Comparison of ENCODE assay signal across 15 cellular contexts in the genomic region with DNA sequence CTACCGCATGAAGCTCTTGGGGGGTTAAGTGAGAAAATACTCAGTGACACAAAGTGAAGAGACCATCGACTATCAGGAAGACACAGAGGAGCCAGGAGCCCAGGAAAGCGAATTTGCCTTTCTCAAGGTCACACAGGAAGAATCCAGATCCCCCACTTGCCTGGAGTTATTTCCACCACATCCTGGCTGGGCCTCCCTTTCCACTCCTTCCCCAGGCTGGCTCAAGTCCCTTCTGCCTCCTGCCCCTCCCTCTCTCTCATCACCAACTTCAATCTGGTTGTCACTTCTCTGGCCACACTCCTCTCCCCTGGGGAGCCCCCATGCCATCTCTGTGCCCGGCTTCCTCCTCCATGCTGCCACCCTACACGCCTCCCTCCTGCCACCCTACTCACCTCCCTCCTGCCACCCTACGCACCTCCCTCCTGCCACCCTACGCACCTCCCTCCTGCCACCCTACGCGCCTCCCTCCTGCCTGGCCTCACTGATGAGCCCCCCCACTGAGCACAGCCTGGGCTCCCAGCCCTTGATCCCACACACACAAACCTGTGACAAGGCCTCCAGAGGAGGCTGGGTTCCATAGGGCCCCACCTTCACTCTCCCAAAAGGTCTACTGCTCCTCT. TPM values are rescaled to one million over a fixed set of nuclear protein-coding genes. Genes with fewer than 3 reads are reported as not detected.
A peak's percentile ranks its signal among the peaks of the same experiment; 100 is the strongest.
DNase-seq lines count a peak whose midpoint lies in the region; ATAC-seq and TF ChIP-seq lines count a peak whose summit lies in the region.
"Had no signal": no experiment of that assay in that cellular context is flagged by ENCODE, and none has a peak within 500 bp of the region (broad histone marks: within the 10 kb centered on the region; RNA-seq: fewer than 3 reads in every experiment).

No MANE protein-coding gene starts in this region.

- H3K9me2 ChIP-seq in OCI-LY7 (ENCODE audit: insufficient read depth, low read length) = no peaks in the 10 kb centered on the region

- TF ChIP-seq POLR2A in gastrocnemius medialis (IDR thresholded peaks at IDR 0.05) = no peak

- H4K20me1 ChIP-seq in OCI-LY7 (ENCODE audit: insufficient read depth, low read length) = no peaks in the 10 kb centered on the region

- H3K4me1 ChIP-seq in OCI-LY7 (ENCODE audit: insufficient read depth, low read length, poor library complexity, severe bottlenecking) (peaks cover 20% of the 10 kb centered on the region), gastrocnemius medialis (peaks cover 10 to 20% of the 10 kb centered on the region in 2 donors)

- H3K4me3 ChIP-seq in OCI-LY7 (ENCODE audit: low read depth, low read length, poor library complexity, severe bottlenecking) (no peak overlapping the region), epithelial cell of proximal tubule (ENCODE audit: low read depth, low read length) (peak overlapping the region; percentile 18), gastrocnemius medialis (no peak overlapping the region)
- H3K4me3 ChIP-seq: ovary, SJSA1 had no signal

- intact Hi-C loops in OCI-LY7 (cut with micrococcal nuclease; ENCODE audit: unreplicated experiment) = no loop called here
- intact Hi-C loops in gastrocnemius medialis (cut with DNase I; ENCODE audit: low total_unique reads) = loop anchor here (2.0 kb wide), 1 partner anchor 44 kb away; no protein-coding TSS in a partner anchor

- H3K79me2 ChIP-seq in OCI-LY7 (ENCODE audit: insufficient read depth, low read depth, low read length) = no peaks in the 10 kb centered on the region

- BruUV-seq in OCI-LY7 (replicated peaks; lab: Mats Ljungman, UMichigan) = no TSS peak

- peak overlapping the region; percentile 74; the same call in 1 of the 2 replicates for H2AFZ ChIP-seq in OCI-LY7 (ENCODE audit: low read length)

- TF ChIP-seq CTCF in OCI-LY7 (conservative IDR thresholded peaks at IDR 0.05; ENCODE audit: low read length) = no peak
- no peak for TF ChIP-seq CTCF in epithelial cell of proximal tubule (conservative IDR thresholded peaks at IDR 0.05; ENCODE audit: low read depth, low read length)
- TF ChIP-seq CTCF in gastrocnemius medialis (IDR thresholded peaks at IDR 0.05 in 4 of 5, conservative IDR thresholded peaks at IDR 0.05 in 1 of 5) = no peak

- DNase-seq in EH (ENCODE audit: low read depth) (peak; percentile 40), OCI-LY7 (ENCODE audit: low spot score) (no peak), epithelial cell of proximal tubule (ENCODE audit: low read depth) (no peak), gastrocnemius medialis (no peak), Kasumi-1 (lab: John Stamatoyannopoulos, UW) (no peak), AG08396 (ENCODE audit: low spot score) (no peak), iPS-NIHi11 (ENCODE audit: low spot score) (no peak)
- DNase-seq: activated effector memory CD4-positive, alpha-beta T cell treated with Interleukin-2 at 50 U/mL for 16 hours; DMS79; kidney glomerular epithelial cell; NCI-H524 treated with DMSO at 0.1 percent for 48 hours; stimulated activated CD4-positive, alpha-beta T cell treated with anti-CD3 and anti-CD28 coated beads, Interleukin-1b, Interleukin-23, amount 100 ng/mL, for 48 hours had no signal

- ATAC-seq in gastrocnemius medialis = no peak
- ATAC-seq in GM21423 (IDR thresholded peaks at IDR 0.05; ENCODE audit: unreplicated experiment) = no peak

- H3K27ac ChIP-seq in OCI-LY7 (ENCODE audit: low read depth, low read length, poor library complexity, severe bottlenecking) = peak overlapping the region; percentile 65
- H3K27ac ChIP-seq in gastrocnemius medialis = peak overlapping the region; percentile 49 to 70 (median 64)
- H3K27ac ChIP-seq: ovary, SJSA1 had no signal

- CTCF ChIA-PET in OCI-LY7 (lab: Charles Lee; ENCODE audit: unreplicated experiment) = interaction anchor here (1.3 to 1.7 kb wide), 2 partner anchors 13 to 34 kb away, joined by 6 to 9 read pairs; no protein-coding TSS in a partner anchor

- H3K4me2 ChIP-seq in OCI-LY7 (ENCODE audit: low read length) = no peak overlapping the region

- H3K36me3 ChIP-seq in OCI-LY7 (ENCODE audit: insufficient read depth, low read length) = no peaks in the 10 kb centered on the region
- no peaks in the 10 kb centered on the region for H3K36me3 ChIP-seq in gastrocnemius medialis
- H3K36me3 ChIP-seq: ovary, SJSA1 had no signal

- in situ Hi-C loops in gastrocnemius medialis (cut with MboI; ENCODE audit: low sequenced_read_pairs in 4 of 4) = no loop called here

- H3K9me3 ChIP-seq in OCI-LY7 (ENCODE audit: low read length) = no peaks in the 10 kb centered on the region
- H3K9me3 ChIP-seq in gastrocnemius medialis = no peaks in the 10 kb centered on the region
- H3K9me3 ChIP-seq: ovary, SJSA1 had no signal

- POLR2A ChIA-PET in OCI-LY7 (lab: Charles Lee) = interaction anchor here (0.6 to 1.7 kb wide), 3 partner anchors 11 to 1225 kb away, joined by 3 to 8 read pairs (median 5); no protein-coding TSS in a partner anchor

- H3K27me3 ChIP-seq in gastrocnemius medialis = no peaks in the 10 kb centered on the region
- H3K27me3 ChIP-seq: ovary, SJSA1 had no signal

RNA-seq across cellular contexts. Expression of a gene that starts 6.3 kb away (rescaled TPM):
- 0.35 and 0.51 TPM in 2 replicates for total RNA-seq in OCI-LY7 (2014; rRNA removed; shearing (Covaris generic))
- total RNA-seq in OCI-LY7 (2022) = 1.0 and 1.3 TPM in 2 replicates
- 15.6 and 52.2 TPM in 2 replicates for total RNA-seq in epithelial cell of proximal tubule
- total RNA-seq in gastrocnemius medialis = 1 to 10 TPM in 1 of 4 donors, under 1 TPM in 2, not detected in 1; 0.20 to 2.0 (median 0.38) TPM

RNA-seq across cellular contexts. Expression of a gene that starts 14.9 kb away (rescaled TPM):
- not detected in 2 replicates for total RNA-seq in OCI-LY7 (2014; rRNA removed; shearing (Covaris generic))
- total RNA-seq in OCI-LY7 (2022) = not detected in 2 replicates
- total RNA-seq in epithelial cell of proximal tubule = 108 and 152 TPM in 2 replicates
- 10 to 100 TPM; 40.2 to 98.6 (median 43.7) TPM for total RNA-seq in gastrocnemius medialis

RNA-seq across cellular contexts. Expression of a gene that starts 27.1 kb away (rescaled TPM):
- 23.4 and 37.3 TPM in 2 replicates for total RNA-seq in OCI-LY7 (2014; rRNA removed; shearing (Covaris generic))
- total RNA-seq in OCI-LY7 (2022) (50.9 and 55.7 TPM in 2 replicates), epithelial cell of proximal tubule (163 and 186 TPM in 2 replicates), gastrocnemius medialis (100 to 1,000 TPM; 103 to 220 (median 193) TPM)

RNA-seq across cellular contexts. Expression of a gene that starts 58.5 kb away (rescaled TPM):
- total RNA-seq in OCI-LY7 (2014; rRNA removed; shearing (Covaris generic)) = not detected in 2 replicates
- total RNA-seq in OCI-LY7 (2022) (not detected in 2 replicates), epithelial cell of proximal tubule (3.5 and 9.6 TPM in 2 replicates), gastrocnemius medialis (under 1 TPM in 1 of 4 donors, not detected in 3; 0.29 TPM)

Comparison
In these comparisons a context has a peak if more than half of its experiments do, and no peak if none do; other contexts are left out.
1. RNA of a gene that starts 14.9 kb away (total RNA-seq): 108 to 152 TPM in epithelial cell of proximal tubule and 40.2 to 98.6 TPM in gastrocnemius medialis; not detected in OCI-LY7; every median in the first group is over 10 times any median in the second.